Comparison of ENCODE assay signal across 8 cellular contexts in the genomic region with DNA sequence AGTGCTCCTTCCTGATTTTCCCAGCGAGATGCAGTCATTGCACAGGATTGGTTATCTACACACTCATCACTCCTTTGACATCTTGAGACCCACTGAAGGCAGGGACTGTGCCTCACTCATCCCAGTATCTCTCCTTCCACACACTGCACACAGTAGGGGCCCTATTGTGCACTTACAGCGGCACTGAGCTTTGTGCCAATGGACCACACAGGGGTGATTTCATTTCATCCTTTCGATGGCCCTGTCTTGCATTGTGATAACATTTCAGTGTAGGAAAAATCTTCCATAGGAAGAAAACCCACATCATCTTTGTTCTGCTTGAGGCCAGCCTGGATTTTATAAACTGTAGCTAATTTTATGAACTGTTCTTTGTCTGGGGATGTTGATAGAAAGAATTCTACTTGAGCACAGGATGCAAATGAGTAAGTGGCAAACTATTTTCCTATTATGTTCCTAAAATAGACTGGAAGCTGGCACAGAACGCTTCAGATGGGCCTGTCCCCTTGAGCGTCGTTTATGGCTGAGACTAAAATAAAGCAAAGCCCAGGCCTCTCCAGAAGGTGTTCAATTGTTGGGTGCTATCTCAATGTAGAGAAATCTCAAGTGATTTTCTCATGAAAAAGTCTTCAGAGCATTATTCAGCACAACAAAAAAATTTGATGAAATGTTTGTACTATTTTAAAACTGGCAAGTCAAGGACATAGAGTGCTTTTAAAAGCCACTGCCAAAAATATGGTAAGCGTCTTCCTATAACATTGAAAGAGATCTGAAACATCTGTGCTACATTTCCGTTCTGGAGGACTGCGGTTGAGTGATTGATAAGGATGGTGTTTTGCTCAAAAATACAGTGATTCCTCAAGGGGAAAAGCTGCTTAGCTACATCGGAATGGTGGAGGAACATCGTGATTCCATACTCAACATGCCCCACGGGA. TPM values are rescaled to one million over a fixed set of nuclear protein-coding genes. Genes with fewer than 3 reads are reported as not detected.
DNase-seq lines count a peak whose midpoint lies in the region; ATAC-seq, FAIRE-seq and TF ChIP-seq lines count a peak whose summit lies in the region.

No MANE protein-coding gene starts in this region.

- POLR2A ChIA-PET in activated CD8-positive, alpha-beta T cell treated with anti-CD3 and anti-CD28 coated beads, Interleukin-2, amount 10 ng/mL, durations not matched to agents 7 days and 5 days (lab: Charles Lee), result interaction anchor here (2.2 kb wide), 1 partner anchor 13 kb away, joined by 6 read pairs; no protein-coding TSS in a partner anchor
- POLR2A ChIA-PET in activated CD8-positive, alpha-beta T cell treated with anti-CD3 and anti-CD28 coated beads for 36 hours (lab: Charles Lee), result interaction anchor here (1.2 kb wide), 2 partner anchors 13 to 112 kb away, joined by 3 to 4 read pairs; no protein-coding TSS in a partner anchor
- POLR2A ChIA-PET in RWPE1 (lab: Yijun Ruan, JAX; ENCODE audit: low non-redundant PET), result no interaction called here

- 52 to 59% methylated on average over 12 of the region's 12 CpGs for WGBS in thyroid gland, 2 donors

- peak overlapping the region; percentile 62 for H3K9ac ChIP-seq in astrocyte (ENCODE audit: low read length)

- H4K20me1 ChIP-seq in astrocyte (ENCODE audit: insufficient read depth, low read length), result no peaks in the 10 kb centered on the region

- ATAC-seq in activated CD8-positive, alpha-beta T cell treated with anti-CD3 and anti-CD28 coated beads, Interleukin-2, amount 10 ng/mL, durations not matched to agents 7 days and 5 days, result peak; percentile 58
- ATAC-seq in activated CD8-positive, alpha-beta T cell treated with anti-CD3 and anti-CD28 coated beads for 36 hours, result no peak
- ATAC-seq in GM19455 (IDR thresholded peaks at IDR 0.05; ENCODE audit: unreplicated experiment), result no peak

- H3K27me3 ChIP-seq in astrocyte (ENCODE audit: insufficient read depth, low read length), result no peaks in the 10 kb centered on the region
- no peaks in the 10 kb centered on the region for H3K27me3 ChIP-seq in thyroid gland

- peaks cover 7% of the 10 kb centered on the region for H3K27me3 Mint-ChIP-seq in activated CD8-positive, alpha-beta T cell treated with anti-CD3 and anti-CD28 coated beads, Interleukin-2, amount 10 ng/mL, durations not matched to agents 7 days and 5 days (ENCODE audit: low read depth)
- H3K27me3 Mint-ChIP-seq in activated CD8-positive, alpha-beta T cell treated with anti-CD3 and anti-CD28 coated beads for 36 hours, result no peaks in the 10 kb centered on the region
- H3K27me3 Mint-ChIP-seq in astrocyte (ENCODE audit: low read depth, unreplicated experiment), result no peaks in the 10 kb centered on the region
- peaks cover 15% of the 10 kb centered on the region for H3K27me3 Mint-ChIP-seq in progenitor cell of endocrine pancreas

- H3K4me1 ChIP-seq in astrocyte (ENCODE audit: insufficient read depth, low read length) (peaks cover 34% of the 10 kb centered on the region), thyroid gland (peaks cover 12 to 41% of the 10 kb centered on the region in 2 donors)

- intact Hi-C loops in activated CD8-positive, alpha-beta T cell treated with anti-CD3 and anti-CD28 coated beads for 36 hours (cut with micrococcal nuclease), result no loop called here
- intact Hi-C loops in thyroid gland (cut with DNase I), result no loop called here

- H3K9me3 ChIP-seq in astrocyte (ENCODE audit: insufficient read depth, low read depth, low read length) (no peaks in the 10 kb centered on the region), thyroid gland (no peaks in the 10 kb centered on the region)

- TF ChIP-seq CTCF in activated CD8-positive, alpha-beta T cell treated with anti-CD3 and anti-CD28 coated beads for 36 hours (IDR thresholded peaks at IDR 0.05), result no peak
- TF ChIP-seq CTCF in astrocyte (IDR thresholded peaks at IDR 0.05; ENCODE audit: insufficient read depth, low read depth, low read length), result no peak
- TF ChIP-seq CTCF in thyroid gland (IDR thresholded peaks at IDR 0.05), result no peak
- no peak for TF ChIP-seq CTCF in RWPE1 (conservative IDR thresholded peaks at IDR 0.05; ENCODE audit: low read depth)
- no peak for TF ChIP-seq CTCF in progenitor cell of endocrine pancreas (IDR thresholded peaks at IDR 0.05; ENCODE audit: unreplicated experiment)

- no peak overlapping the region for H3K27ac Mint-ChIP-seq in activated CD8-positive, alpha-beta T cell treated with anti-CD3 and anti-CD28 coated beads, Interleukin-2, amount 10 ng/mL, durations not matched to agents 7 days and 5 days
- H3K27ac Mint-ChIP-seq in activated CD8-positive, alpha-beta T cell treated with anti-CD3 and anti-CD28 coated beads for 36 hours, result no peak overlapping the region
- peak overlapping the region; percentile 31 for H3K27ac Mint-ChIP-seq in astrocyte (ENCODE audit: unreplicated experiment)
- no peak overlapping the region for H3K27ac Mint-ChIP-seq in progenitor cell of endocrine pancreas

- peak overlapping the region; percentile 44 for H2AFZ ChIP-seq in astrocyte (ENCODE audit: low read depth, low read length)

- H3K27ac ChIP-seq in astrocyte (ENCODE audit: low read depth, low read length) (peak overlapping the region; percentile 79), thyroid gland (peak overlapping the region in 2 of 3 donors; percentile 69 to 76), RWPE1 (no peak overlapping the region)

- DNase-seq in activated CD8-positive, alpha-beta T cell treated with anti-CD3 and anti-CD28 coated beads, Interleukin-2, amount 10 ng/mL, durations not matched to agents 7 days and 5 days, result no peak
- no peak for DNase-seq in activated CD8-positive, alpha-beta T cell treated with anti-CD3 and anti-CD28 coated beads for 36 hours
- peak; percentile 76 for DNase-seq in astrocyte (ENCODE audit: low read depth)
- peak; percentile 37 for DNase-seq in kidney tubule cell (ENCODE audit: low spot score)
- no peak for DNase-seq in thyroid gland
- no peak for DNase-seq in RWPE1 (ENCODE audit: low spot score)
- DNase-seq in progenitor cell of endocrine pancreas (ENCODE audit: low spot score, unreplicated experiment), result no peak

- H3K79me2 ChIP-seq in astrocyte (ENCODE audit: insufficient read depth, low read length), result no peaks in the 10 kb centered on the region

- CTCF ChIA-PET in activated CD8-positive, alpha-beta T cell treated with anti-CD3 and anti-CD28 coated beads, Interleukin-2, amount 10 ng/mL, durations not matched to agents 7 days and 5 days (lab: Charles Lee), result interaction anchor here (1.1 to 1.8 kb wide), 3 partner anchors 35 to 128 kb away, joined by 3 to 6 read pairs (median 3); no protein-coding TSS in a partner anchor
- CTCF ChIA-PET in activated CD8-positive, alpha-beta T cell treated with anti-CD3 and anti-CD28 coated beads for 36 hours (lab: Charles Lee), result interaction anchor here (1.2 to 1.8 kb wide), 2 partner anchors 35 to 128 kb away, joined by 3 to 4 read pairs; no protein-coding TSS in a partner anchor
- CTCF ChIA-PET in RWPE1 (lab: Yijun Ruan, JAX), result no interaction called here

- peaks cover 37% of the 10 kb centered on the region for H3K4me1 Mint-ChIP-seq in activated CD8-positive, alpha-beta T cell treated with anti-CD3 and anti-CD28 coated beads, Interleukin-2, amount 10 ng/mL, durations not matched to agents 7 days and 5 days (ENCODE audit: low read depth)
- H3K4me1 Mint-ChIP-seq in activated CD8-positive, alpha-beta T cell treated with anti-CD3 and anti-CD28 coated beads for 36 hours (ENCODE audit: low read depth), result peaks cover 38% of the 10 kb centered on the region
- peaks cover 39% of the 10 kb centered on the region for H3K4me1 Mint-ChIP-seq in astrocyte (ENCODE audit: low read depth, unreplicated experiment)
- peaks cover 22% of the 10 kb centered on the region for H3K4me1 Mint-ChIP-seq in progenitor cell of endocrine pancreas (ENCODE audit: low read depth)

- H3K4me3 ChIP-seq in astrocyte (ENCODE audit: insufficient read depth, low read depth, low read length) (peak overlapping the region; percentile 0), thyroid gland (replicated peaks in 1 of 3) (no peak overlapping the region)

- FAIRE-seq in astrocyte (lab: Jason Lieb, UNC), result peak; percentile 71

- no peak for TF ChIP-seq POLR2A in thyroid gland (IDR thresholded peaks at IDR 0.05)

- no peaks in the 10 kb centered on the region for H3K9me3 Mint-ChIP-seq in activated CD8-positive, alpha-beta T cell treated with anti-CD3 and anti-CD28 coated beads, Interleukin-2, amount 10 ng/mL, durations not matched to agents 7 days and 5 days (ENCODE audit: insufficient read depth)
- H3K9me3 Mint-ChIP-seq in activated CD8-positive, alpha-beta T cell treated with anti-CD3 and anti-CD28 coated beads for 36 hours, result no peaks in the 10 kb centered on the region
- H3K9me3 Mint-ChIP-seq in astrocyte (ENCODE audit: unreplicated experiment), result no peaks in the 10 kb centered on the region
- H3K9me3 Mint-ChIP-seq in progenitor cell of endocrine pancreas (ENCODE audit: low read depth), result peaks cover 2% of the 10 kb centered on the region

- no peaks in the 10 kb centered on the region for H3K36me3 Mint-ChIP-seq in activated CD8-positive, alpha-beta T cell treated with anti-CD3 and anti-CD28 coated beads, Interleukin-2, amount 10 ng/mL, durations not matched to agents 7 days and 5 days (ENCODE audit: low read depth)
- H3K36me3 Mint-ChIP-seq in activated CD8-positive, alpha-beta T cell treated with anti-CD3 and anti-CD28 coated beads for 36 hours (ENCODE audit: low read depth), result no peaks in the 10 kb centered on the region
- peaks cover 4% of the 10 kb centered on the region for H3K36me3 Mint-ChIP-seq in astrocyte (ENCODE audit: low read depth, unreplicated experiment)
- H3K36me3 Mint-ChIP-seq in progenitor cell of endocrine pancreas (ENCODE audit: insufficient read depth), result no peaks in the 10 kb centered on the region

- peak overlapping the region; percentile 62 for H3K4me2 ChIP-seq in astrocyte (ENCODE audit: low read length)

- no peaks in the 10 kb centered on the region for H3K36me3 ChIP-seq in astrocyte (ENCODE audit: insufficient read depth, low read length)
- H3K36me3 ChIP-seq in thyroid gland, result no peaks in the 10 kb centered on the region

- H3K4me3 Mint-ChIP-seq in activated CD8-positive, alpha-beta T cell treated with anti-CD3 and anti-CD28 coated beads, Interleukin-2, amount 10 ng/mL, durations not matched to agents 7 days and 5 days, result peak overlapping the region; percentile 45
- H3K4me3 Mint-ChIP-seq in activated CD8-positive, alpha-beta T cell treated with anti-CD3 and anti-CD28 coated beads for 36 hours, result no peak overlapping the region
- H3K4me3 Mint-ChIP-seq in astrocyte (ENCODE audit: unreplicated experiment) (no peak overlapping the region), progenitor cell of endocrine pancreas (ENCODE audit: low read depth) (no peak overlapping the region)

RNA-seq across cellular contexts. Expression of a gene that starts 10.7 kb away (rescaled TPM):
- 100 to 1,000 TPM; 189 to 207 TPM for total RNA-seq in activated CD8-positive, alpha-beta T cell treated with anti-CD3 and anti-CD28 coated beads, Interleukin-2, amount 10 ng/mL, durations not matched to agents 7 days and 5 days
- total RNA-seq in activated CD8-positive, alpha-beta T cell treated with anti-CD3 and anti-CD28 coated beads for 36 hours, result 100 to 1,000 TPM; 264 to 281 TPM
- total RNA-seq in astrocyte (83.3 and 84.1 TPM in 2 replicates), thyroid gland (100 to 1,000 TPM in 2 of 4 donors, 10 to 100 TPM in 2; 76.1 to 113 (median 96.6) TPM), progenitor cell of endocrine pancreas (68.6 and 71.4 TPM in 2 replicates)

RNA-seq across cellular contexts. Expression of a gene that starts 26.1 kb away (rescaled TPM):
- total RNA-seq in activated CD8-positive, alpha-beta T cell treated with anti-CD3 and anti-CD28 coated beads, Interleukin-2, amount 10 ng/mL, durations not matched to agents 7 days and 5 days, result under 1 TPM; 0.16 to 0.61 TPM
- under 1 TPM; 0.14 to 0.69 TPM for total RNA-seq in activated CD8-positive, alpha-beta T cell treated with anti-CD3 and anti-CD28 coated beads for 36 hours
- total RNA-seq in astrocyte (0.34 and 1.4 TPM in 2 replicates), thyroid gland (10 to 100 TPM; 37.6 to 88.1 (median 70.1) TPM), progenitor cell of endocrine pancreas (49.9 and 52.0 TPM in 2 replicates)

RNA-seq across cellular contexts. Expression of a gene that starts 50.3 kb away (rescaled TPM):
- total RNA-seq in activated CD8-positive, alpha-beta T cell treated with anti-CD3 and anti-CD28 coated beads, Interleukin-2, amount 10 ng/mL, durations not matched to agents 7 days and 5 days, result not detected
- not detected for total RNA-seq in activated CD8-positive, alpha-beta T cell treated with anti-CD3 and anti-CD28 coated beads for 36 hours
- total RNA-seq in astrocyte (not detected in 2 replicates), thyroid gland (not detected), progenitor cell of endocrine pancreas (not detected in 2 replicates)

Comparison
In these comparisons a context has a peak if more than half of its experiments do, and no peak if none do; other contexts are left out.
1. DNase-seq: peak in astrocyte (single experiment) and kidney tubule cell (single experiment); none in activated CD8-positive, alpha-beta T cell treated with anti-CD3 and anti-CD28 coated beads, Interleukin-2, amount 10 ng/mL, durations not matched to agents 7 days and 5 days (single experiment), activated CD8-positive, alpha-beta T cell treated with anti-CD3 and anti-CD28 coated beads for 36 hours (single experiment), thyroid gland (0 of 2), RWPE1 (single experiment) and progenitor cell of endocrine pancreas (single experiment).
2. RNA of a gene that starts 26.1 kb away (total RNA-seq): 37.6 to 88.1 TPM in thyroid gland and 49.9 to 52.0 TPM in progenitor cell of endocrine pancreas; 0.34 to 1.4 TPM in astrocyte, 0.14 to 0.69 TPM in activated CD8-positive, alpha-beta T cell treated with anti-CD3 and anti-CD28 coated beads for 36 hours and 0.16 to 0.61 TPM in activated CD8-positive, alpha-beta T cell treated with anti-CD3 and anti-CD28 coated beads, Interleukin-2, amount 10 ng/mL, durations not matched to agents 7 days and 5 days; every median in the first group is over 10 times any median in the second.